ENCODE assay signal across 20 cellular contexts in the genomic region with DNA sequence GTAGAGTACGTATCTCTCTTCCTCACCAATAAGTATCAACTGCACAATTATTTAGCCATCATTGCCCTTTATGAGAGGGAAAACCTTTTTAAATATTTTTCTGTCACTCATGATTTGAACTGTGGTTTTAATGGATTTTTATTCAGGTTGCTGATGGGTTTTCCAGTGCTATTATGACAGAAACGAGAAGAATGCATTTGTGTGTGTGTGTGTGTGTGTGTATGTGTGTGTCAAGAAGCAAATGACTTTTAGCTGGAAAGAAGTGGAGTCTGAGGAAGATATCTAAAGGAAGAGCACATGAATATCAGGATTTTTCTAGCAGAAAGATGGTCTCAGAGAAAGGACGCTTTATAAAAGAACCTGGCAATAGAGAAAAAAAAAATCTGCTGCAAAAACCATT.
DNase-seq lines count a peak whose midpoint lies in the region; ATAC-seq, FAIRE-seq and TF ChIP-seq lines count a peak whose summit lies in the region.
"Had no signal": no experiment of that assay in that cellular context is flagged by ENCODE, and none has a peak within 500 bp of the region (broad histone marks: within the 10 kb centered on the region; RNA-seq: fewer than 3 reads in every experiment).

No MANE protein-coding gene starts in this region.

- H3K9me3 ChIP-seq in neural cell (ENCODE audit: low read length) (no peaks in the 10 kb centered on the region), neutrophil (no peaks in the 10 kb centered on the region)

- no peaks in the 10 kb centered on the region for H4K20me1 ChIP-seq in neural cell (ENCODE audit: insufficient read depth)
- H4K20me1 ChIP-seq: BLaER1 treated with 17β-estradiol and CSF1 and Interleukin-3, amounts not matched to agents 10 nM and 100 nM had no signal

- H3K27ac ChIP-seq in HL-60 (replicated peaks), result peak overlapping the region; percentile 85
- H3K27ac ChIP-seq in neural cell (ENCODE audit: low read length), result peak overlapping the region; percentile 63
- H3K27ac ChIP-seq in neutrophil, result peak overlapping the region; percentile 74
- H3K27ac ChIP-seq: BLaER1 treated with 17β-estradiol and CSF1 and Interleukin-3, amounts not matched to agents 10 nM and 100 nM; C4-2B had no signal

- in situ Hi-C loops in ACHN (cut with HindIII; ENCODE audit: low pct_ligation_motif_present, low pct_unique_long_range_greater_than_20kb, low sequenced_read_pairs), result no loop called here

- TF ChIP-seq CTCF in HL-60 (IDR thresholded peaks at IDR 0.05; ENCODE audit: insufficient read depth, low read length) (no peak), neural cell (IDR thresholded peaks at IDR 0.05; ENCODE audit: poor library complexity, severe bottlenecking) (no peak), neutrophil (IDR thresholded peaks at IDR 0.05) (no peak)

- no peak overlapping the region for H2AFZ ChIP-seq in neural cell (ENCODE audit: low read depth, low read length)

- H3K9ac ChIP-seq in neural cell (ENCODE audit: low read length), result no peak overlapping the region
- H3K9ac ChIP-seq: BLaER1 treated with 17β-estradiol and CSF1 and Interleukin-3, amounts not matched to agents 10 nM and 100 nM had no signal

- no peaks in the 10 kb centered on the region for H3K9me2 ChIP-seq in neural cell (ENCODE audit: insufficient read depth, low read length)

- TF ChIP-seq EP300 in neural cell (conservative IDR thresholded peaks at IDR 0.05; ENCODE audit: poor library complexity, severe bottlenecking), result peak; percentile 90

- no peak overlapping the region for H3K4me3 ChIP-seq in HL-60 (replicated peaks; ENCODE audit: insufficient read depth, low read length)
- no peak overlapping the region for H3K4me3 ChIP-seq in neural cell (ENCODE audit: low read length)
- no peak overlapping the region for H3K4me3 ChIP-seq in neutrophil (ENCODE audit: low read depth in 1 of 2, low read length in 1 of 2)
- H3K4me3 ChIP-seq: BLaER1 treated with 17β-estradiol and CSF1 and Interleukin-3, amounts not matched to agents 10 nM and 100 nM had no signal

- TF ChIP-seq RAD21 in neural cell (conservative IDR thresholded peaks at IDR 0.05), result no peak

- DNase-seq in HL-60 (ENCODE audit: low read depth in 1 of 2, low spot score in 1 of 2) (no peak), ACHN (no peak), RCC 7860 (ENCODE audit: low spot score) (no peak), NCI-H510A (lab: John Stamatoyannopoulos, UW) (no peak)
- DNase-seq: 8988T; CD4-positive, alpha-beta memory T cell; CD4-positive, CD25-positive, alpha-beta regulatory T cell; CD8-positive, alpha-beta memory T cell; COR-L47; DMS79 treated with DMSO at 0.1 percent for 48 hours had no signal

- H3K4me2 ChIP-seq in neural cell (ENCODE audit: low read length), result peak overlapping the region; percentile 15

- H3K4me1 ChIP-seq in neutrophil (ENCODE audit: control insufficient read depth in 1 of 2, insufficient read depth in 1 of 2, low read depth in 1 of 2, low read length in 1 of 2), result peaks cover 29 to 40% of the 10 kb centered on the region in 2 experiments

- ATAC-seq in HG03196 (IDR thresholded peaks at IDR 0.05; ENCODE audit: unreplicated experiment), result no peak

- H3F3A ChIP-seq in neural cell (ENCODE audit: insufficient read depth, low read length, poor library complexity, severe bottlenecking), result peaks cover 3% of the 10 kb centered on the region

- H3K36me3 ChIP-seq in neural cell (ENCODE audit: insufficient read depth, low read length) (no peaks in the 10 kb centered on the region), neutrophil (no peaks in the 10 kb centered on the region)

- FAIRE-seq in RCC 7860 (lab: Jason Lieb, UNC), result no peak
- FAIRE-seq: A204.1, D721Med, G401.6, GM12891, GM19239 had no signal

- H3K79me2 ChIP-seq in neural cell (replicated peaks; ENCODE audit: insufficient read depth, low read length), result no peaks in the 10 kb centered on the region

- H3K27me3 ChIP-seq in HL-60 (ENCODE audit: insufficient read depth, poor library complexity, severe bottlenecking) (no peaks in the 10 kb centered on the region), neural cell (ENCODE audit: insufficient read depth, low read depth, low read length) (no peaks in the 10 kb centered on the region), neutrophil (no peaks in the 10 kb centered on the region)
- H3K27me3 ChIP-seq: BLaER1 treated with 17β-estradiol and CSF1 and Interleukin-3, amounts not matched to agents 10 nM and 100 nM had no signal

TF ChIP-seq in neural cell, 6 proteins besides CTCF, POLR2A, EP300 and RAD21:
- TF ChIP-seq POLR2AphosphoS5 (IDR thresholded peaks at IDR 0.05) (peak; percentile 85), EZH2 (IDR thresholded peaks at IDR 0.05; ENCODE audit: borderline replicate concordance, insufficient read depth, low read length, poor library complexity, severe bottlenecking) (no peak), MXI1 (conservative IDR thresholded peaks at IDR 0.05; ENCODE audit: poor library complexity, severe bottlenecking) (no peak), SMC3 (conservative IDR thresholded peaks at IDR 0.05; ENCODE audit: poor library complexity) (no peak), TAF1 (IDR thresholded peaks at IDR 0.05; ENCODE audit: low read depth) (no peak)
- TF ChIP-seq, protein P1, sequence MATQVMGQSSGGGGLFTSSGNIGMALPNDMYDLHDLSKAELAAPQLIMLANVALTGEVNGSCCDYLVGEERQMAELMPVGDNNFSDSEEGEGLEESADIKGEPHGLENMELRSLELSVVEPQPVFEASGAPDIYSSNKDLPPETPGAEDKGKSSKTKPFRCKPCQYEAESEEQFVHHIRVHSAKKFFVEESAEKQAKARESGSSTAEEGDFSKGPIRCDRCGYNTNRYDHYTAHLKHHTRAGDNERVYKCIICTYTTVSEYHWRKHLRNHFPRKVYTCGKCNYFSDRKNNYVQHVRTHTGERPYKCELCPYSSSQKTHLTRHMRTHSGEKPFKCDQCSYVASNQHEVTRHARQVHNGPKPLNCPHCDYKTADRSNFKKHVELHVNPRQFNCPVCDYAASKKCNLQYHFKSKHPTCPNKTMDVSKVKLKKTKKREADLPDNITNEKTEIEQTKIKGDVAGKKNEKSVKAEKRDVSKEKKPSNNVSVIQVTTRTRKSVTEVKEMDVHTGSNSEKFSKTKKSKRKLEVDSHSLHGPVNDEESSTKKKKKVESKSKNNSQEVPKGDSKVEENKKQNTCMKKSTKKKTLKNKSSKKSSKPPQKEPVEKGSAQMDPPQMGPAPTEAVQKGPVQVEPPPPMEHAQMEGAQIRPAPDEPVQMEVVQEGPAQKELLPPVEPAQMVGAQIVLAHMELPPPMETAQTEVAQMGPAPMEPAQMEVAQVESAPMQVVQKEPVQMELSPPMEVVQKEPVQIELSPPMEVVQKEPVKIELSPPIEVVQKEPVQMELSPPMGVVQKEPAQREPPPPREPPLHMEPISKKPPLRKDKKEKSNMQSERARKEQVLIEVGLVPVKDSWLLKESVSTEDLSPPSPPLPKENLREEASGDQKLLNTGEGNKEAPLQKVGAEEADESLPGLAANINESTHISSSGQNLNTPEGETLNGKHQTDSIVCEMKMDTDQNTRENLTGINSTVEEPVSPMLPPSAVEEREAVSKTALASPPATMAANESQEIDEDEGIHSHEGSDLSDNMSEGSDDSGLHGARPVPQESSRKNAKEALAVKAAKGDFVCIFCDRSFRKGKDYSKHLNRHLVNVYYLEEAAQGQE (IDR thresholded peaks at IDR 0.05; ENCODE audit: borderline replicate concordance), result peak; percentile 68
